Comparison of ENCODE assay signal across 27 cellular contexts in the genomic region with DNA sequence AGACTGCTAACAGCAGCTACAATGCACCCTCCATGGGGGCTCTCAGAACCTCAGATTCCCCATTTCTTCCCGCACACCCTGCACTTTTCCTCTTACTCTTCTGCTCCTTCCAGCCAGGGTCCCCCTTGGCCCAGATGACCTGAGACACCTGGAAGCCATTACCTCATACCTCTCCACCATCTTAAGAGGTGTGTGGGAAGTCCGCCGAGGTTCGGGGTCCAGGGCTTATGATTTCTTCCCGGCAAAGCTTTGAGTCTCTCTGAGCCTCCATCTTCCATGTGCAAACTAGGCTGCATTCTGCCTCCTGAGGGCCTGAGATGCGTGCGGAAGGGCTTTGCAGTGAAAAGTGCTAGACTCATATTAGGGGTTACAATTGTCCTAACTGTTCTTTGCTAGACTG. TPM values are rescaled to one million over a fixed set of nuclear protein-coding genes. Genes with fewer than 3 reads are reported as not detected.
A peak's percentile ranks its signal among the peaks of the same experiment; 100 is the strongest.
DNase-seq lines count a peak whose midpoint lies in the region; ATAC-seq, FAIRE-seq and TF ChIP-seq lines count a peak whose summit lies in the region.
"Had no signal": no experiment of that assay in that cellular context is flagged by ENCODE, and none has a peak within 500 bp of the region (broad histone marks: within the 10 kb centered on the region; RNA-seq: fewer than 3 reads in every experiment).

No MANE protein-coding gene starts in this region.

- H3K4me2 ChIP-seq in GM23338 = no peak overlapping the region
- H3K4me2 ChIP-seq in H1 (ENCODE audit: insufficient read depth in 1 of 2, low read depth in 2 of 2, low read length in 2 of 2) = no peak overlapping the region
- H3K4me2 ChIP-seq: A549; BLaER1 treated with 17β-estradiol and CSF1 and Interleukin-3, amounts not matched to agents 10 nM and 100 nM had no signal

- H3K23me2 ChIP-seq in H1 (ENCODE audit: low read depth, low read length) = peaks cover 6% of the 10 kb centered on the region; the same call in 1 of the 2 replicates

- TF ChIP-seq CTCF in GM23338 (conservative IDR thresholded peaks at IDR 0.05; ENCODE audit: low read depth in 2 of 2) = no peak
- TF ChIP-seq CTCF in H1 (IDR thresholded peaks at IDR 0.05; ENCODE audit: control extremely low read depth in 1 of 3, insufficient read depth in 1 of 3, low read depth in 1 of 3, low read length in 3 of 3) = no peak

- H3K27ac Mint-ChIP-seq in GM23338 = no peak overlapping the region
- H3K27ac Mint-ChIP-seq: CD14-positive monocyte; CD4-positive, alpha-beta T cell; H9 had no signal

- H4K8ac ChIP-seq in H1 (ENCODE audit: extremely low read depth, insufficient read depth, low read length) = no peak overlapping the region

- no peak overlapping the region for H3K4me3 Mint-ChIP-seq in GM23338
- H3K4me3 Mint-ChIP-seq: CD4-positive, alpha-beta T cell; CD8-positive, alpha-beta memory T cell had no signal

- H3K9me3 Mint-ChIP-seq in GM23338 = no peaks in the 10 kb centered on the region
- H3K9me3 Mint-ChIP-seq: CD4-positive, alpha-beta T cell had no signal

- H3K23ac ChIP-seq in H1 (ENCODE audit: insufficient read length) = no peak overlapping the region

- peaks cover 20% of the 10 kb centered on the region for H3K4me1 Mint-ChIP-seq in GM23338

- DNase-seq in GM23338 (ENCODE audit: low spot score) = peak; percentile 22
- DNase-seq in H1 (ENCODE audit: low read depth in 1 of 2, low spot score in 2 of 2) = no peak
- DNase-seq in iPS-NIHi11 (ENCODE audit: low spot score) = peak; percentile 46
- peak; percentile 51 for DNase-seq in posterior vena cava (ENCODE audit: low spot score)
- DNase-seq in DMS53 treated with DMSO at 0.1 percent for 48 hours (lab: John Stamatoyannopoulos, UW; ENCODE audit: unreplicated experiment) = no peak
- DNase-seq in activated effector memory CD4-positive, alpha-beta T cell treated with Interleukin-2 at 50 U/mL for 16 hours = no peak
- DNase-seq: ACHN; AML-193; BE2C; CD4-positive, alpha-beta T cell; CD8-positive, alpha-beta memory T cell; DMS 273 treated with DMSO at 0.1 percent for 48 hours; DMS79 treated with DMSO at 0.1 percent for 48 hours; GF-D8; GOT3; H9 had no signal

- H3K27ac ChIP-seq in GM23338 (ENCODE audit: low read depth) (no peak overlapping the region), H1 (ENCODE audit: low read depth, low read length) (no peak overlapping the region)
- H3K27ac ChIP-seq: 22Rv1; A549; BLaER1 treated with 17β-estradiol and CSF1 and Interleukin-3, amounts not matched to agents 10 nM and 100 nM had no signal

- H2BK20ac ChIP-seq in H1 (ENCODE audit: low read length) = no peak overlapping the region

- no peaks in the 10 kb centered on the region; the same call in 1 of the 2 replicates for H3K36me3 ChIP-seq in GM23338 (ENCODE audit: insufficient read depth)
- H3K36me3 ChIP-seq in H1 (ENCODE audit: control insufficient read depth in 2 of 4, insufficient read depth in 4 of 4, low read length in 3 of 4) = no peaks in the 10 kb centered on the region
- H3K36me3 ChIP-seq: BE2C; BLaER1 treated with 17β-estradiol and CSF1 and Interleukin-3, amounts not matched to agents 10 nM and 100 nM had no signal

- no peak overlapping the region for H2BK15ac ChIP-seq in H1 (ENCODE audit: low read length)

- intact Hi-C loops in posterior vena cava (cut with DNase I) = no loop called here

- H3K27me3 ChIP-seq in GM23338 (ENCODE audit: insufficient read depth) (peaks cover 68% of the 10 kb centered on the region), H1 (replicated peaks in 1 of 4; ENCODE audit: control insufficient read depth in 3 of 4, extremely low read depth in 1 of 4, insufficient read depth in 3 of 4, low read length in 3 of 4) (peaks cover 44 to 67% (median 57%) of the 10 kb centered on the region in 4 experiments)

- H2BK12ac ChIP-seq in H1 (ENCODE audit: low read depth, low read length) = no peak overlapping the region

- no peak for TF ChIP-seq RAD21 in H1 (IDR thresholded peaks at IDR 0.05 in 1 of 2, conservative IDR thresholded peaks at IDR 0.05 in 1 of 2; ENCODE audit: low read depth in 2 of 2, low read length in 2 of 2)

- H2BK5ac ChIP-seq in H1 (ENCODE audit: low read depth, low read length) = no peak overlapping the region

- H3K18ac ChIP-seq in H1 (ENCODE audit: extremely low read depth, low read length) = no peak overlapping the region; the same call in 1 of the 2 replicates

- no peak overlapping the region for H3K9ac ChIP-seq in H1 (replicated peaks in 1 of 4; ENCODE audit: extremely low read depth in 1 of 4, low read depth in 3 of 4, low read length in 3 of 4)
- H3K9ac ChIP-seq: BLaER1 treated with 17β-estradiol and CSF1 and Interleukin-3, amounts not matched to agents 10 nM and 100 nM had no signal

- no peak overlapping the region for H2AK5ac ChIP-seq in H1 (ENCODE audit: low read depth, low read length)

- H2BK120ac ChIP-seq in H1 (replicated peaks; ENCODE audit: low read depth, low read length) = no peak overlapping the region

- H3K9me3 ChIP-seq in H1 (ENCODE audit: insufficient read depth in 2 of 2, low read depth in 1 of 2, low read length in 1 of 2) = no peaks in the 10 kb centered on the region
- H3K9me3 ChIP-seq: A549; BE2C; BLaER1 treated with 17β-estradiol and CSF1 and Interleukin-3, amounts not matched to agents 10 nM and 100 nM had no signal

- POLR2A ChIA-PET in H1 (lab: Charles Lee; ENCODE audit: partially characterized antibody) = interaction anchor here (1.3 kb wide), 1 partner anchor 8 kb away, joined by 4 read pairs; no protein-coding TSS in a partner anchor

- peaks cover 57% of the 10 kb centered on the region for H3K27me3 Mint-ChIP-seq in GM23338 (ENCODE audit: insufficient read depth, low read depth, poor library complexity)

- H3K79me1 ChIP-seq in H1 (ENCODE audit: low read depth, low read length) = no peaks in the 10 kb centered on the region

- WGBS in H1 (ENCODE audit: extremely low coverage in 1 of 2, insufficient coverage in 1 of 2, insufficient read length in 1 of 2, insufficient replicate concordance in 2 of 2, low coverage in 1 of 2, low lambda C conversion rate in 2 of 2, missing lambda C conversion rate in 1 of 2), 2 experiments = 75% methylated on average over 7 of the region's 7 CpGs; no CpG with 5 or more reads in 1 of the 2 experiments

- H3K36me3 Mint-ChIP-seq in GM23338 (ENCODE audit: low read depth) = no peaks in the 10 kb centered on the region
- H3K36me3 Mint-ChIP-seq: CD8-positive, alpha-beta memory T cell had no signal

- no peak for TF ChIP-seq POLR2A in H1 (IDR thresholded peaks at IDR 0.05; ENCODE audit: control extremely low read depth in 1 of 2, low read depth in 2 of 2, low read length in 2 of 2)

- H3K4me3 ChIP-seq in GM23338 (no peak overlapping the region), H1 (ENCODE audit: extremely low read depth in 1 of 4, insufficient read depth in 2 of 4, low read depth in 3 of 4, low read length in 4 of 4) (no peak overlapping the region)
- H3K4me3 ChIP-seq: A549; BLaER1 treated with 17β-estradiol and CSF1 and Interleukin-3, amounts not matched to agents 10 nM and 100 nM had no signal

- H3K56ac ChIP-seq in H1 (replicated peaks; ENCODE audit: insufficient read length, low read depth, low read length) = no peak overlapping the region

- H2AFZ ChIP-seq in GM23338 (no peak overlapping the region), H1 (ENCODE audit: low read length) (no peak overlapping the region)

- H3K14ac ChIP-seq in H1 (ENCODE audit: insufficient read length) = no peak overlapping the region

- H4K5ac ChIP-seq in H1 (ENCODE audit: insufficient read length, low read depth, low read length) = no peak overlapping the region

- FAIRE-seq in H1 (lab: Jason Lieb, UNC) = no peak
- FAIRE-seq: A549, D721Med, GM12891, GM18507 had no signal

- ATAC-seq in GM23338 = peak; percentile 21
- no peak for ATAC-seq in GM19397 (IDR thresholded peaks at IDR 0.05; ENCODE audit: unreplicated experiment)
- ATAC-seq in GM18511 (IDR thresholded peaks at IDR 0.05; ENCODE audit: unreplicated experiment) = no peak
- ATAC-seq: A549, HCT116 had no signal

- no peak overlapping the region for H3K4ac ChIP-seq in H1 (replicated peaks; ENCODE audit: insufficient read length, low read depth, low read length)

- H4K20me1 ChIP-seq in GM23338 (replicated peaks; ENCODE audit: insufficient read depth) (peaks cover 7% of the 10 kb centered on the region; the same call in 1 of the 2 replicates), H1 (replicated peaks in 1 of 2; ENCODE audit: control insufficient read depth in 1 of 2, insufficient read depth in 2 of 2, low read length in 2 of 2) (peaks cover 7 to 11% of the 10 kb centered on the region in 2 experiments)

- no peak overlapping the region for H4K91ac ChIP-seq in H1 (replicated peaks; ENCODE audit: insufficient read length, low read length)

- H3K79me2 ChIP-seq in GM23338 (replicated peaks; ENCODE audit: insufficient read depth) (no peaks in the 10 kb centered on the region), H1 (ENCODE audit: control insufficient read depth in 1 of 2, insufficient read depth in 2 of 2, low read length in 2 of 2) (no peaks in the 10 kb centered on the region)

- no peak for TF ChIP-seq EP300 in H1 (IDR thresholded peaks at IDR 0.05; ENCODE audit: borderline replicate concordance in 1 of 2, low read depth in 2 of 2, low read length in 2 of 2)

- peaks cover 16% of the 10 kb centered on the region; the same call in 1 of the 2 replicates for H3K4me1 ChIP-seq in GM23338 (ENCODE audit: insufficient read depth)
- peaks cover 4 to 15% (median 10%) of the 10 kb centered on the region in 4 experiments for H3K4me1 ChIP-seq in H1 (replicated peaks in 1 of 4; ENCODE audit: control insufficient read depth in 3 of 4, insufficient read depth in 4 of 4, low read length in 3 of 4)
- H3K4me1 ChIP-seq: BE2C had no signal

- CTCF ChIA-PET in H1 (lab: Charles Lee; ENCODE audit: partially characterized antibody) = interaction anchor here (1.3 to 6.6 kb wide), 4 partner anchors 12 to 66 kb away, joined by 3 to 38 read pairs (median 5); no protein-coding TSS in a partner anchor

- peaks cover 11% of the 10 kb centered on the region; the same call in 1 of the 2 replicates for H3F3A ChIP-seq in GM23338 (replicated peaks; ENCODE audit: low read depth)

- no peaks in the 10 kb centered on the region for H3K9me2 ChIP-seq in GM23338 (ENCODE audit: insufficient read depth)

TF ChIP-seq in H1, 55 proteins besides CTCF, POLR2A, EP300 and RAD21 (continues in another document):
- peak; percentile 64 for TF ChIP-seq YY1 (IDR thresholded peaks at IDR 0.05; ENCODE audit: low read depth, low read length)

RNA-seq across cellular contexts. Expression of gene GSC, which starts 5.3 kb away (rescaled TPM):
- total RNA-seq in GM23338 (2014; rRNA removed; shearing (Covaris generic)) = 0.97 TPM in 1 of 2 replicates, not detected in the other
- 0.27 and 0.35 TPM in 2 replicates for polyA plus RNA-seq in GM23338 (2016; fragmentation: Nextera tagmentation; extraction: Ambion mirVana)
- total RNA-seq in H1 (2021; fragmentation: NEBNext Ultra II Directional; extraction: Animal tissue kit (Norgen Biotek cat#: 25700)) = 0.34 and 0.54 TPM in 2 replicates
- 0.17 and 0.25 TPM in 2 replicates for polyA plus RNA-seq in H1 (2011; rRNA removed)
- 0.19 TPM for polyA plus RNA-seq in H1 (2011; cell fraction: cytosol; rRNA removed)
- polyA plus RNA-seq in H1 (2011; cell fraction: nucleus; rRNA removed) = 0.20 TPM
- polyA plus RNA-seq in H1 (2012, experiment 1 of 2) = 0.13 to 0.19 TPM (median 0.19 TPM) in 3 of 4 replicates, not detected in the other
- not detected for polyA plus RNA-seq in H1 (2012, experiment 2 of 2)
- polyA plus RNA-seq in H1 (2013, experiment 1 of 2) = not detected
- polyA plus RNA-seq in H1 (2013, experiment 2 of 2) = 0.11 TPM
- not detected in 2 replicates for polyA minus RNA-seq in H1 (2011; rRNA and poly(A)+ RNA removed)
- not detected for polyA minus RNA-seq in H1 (2011; cell fraction: cytosol; rRNA and poly(A)+ RNA removed)
- 0.50 TPM for polyA minus RNA-seq in H1 (2011; cell fraction: nucleus; rRNA and poly(A)+ RNA removed)
- under 1 TPM; 0.76 to 0.97 TPM for total RNA-seq in posterior vena cava
- total RNA-seq: CD4-positive, alpha-beta T cell; CD8-positive, alpha-beta memory T cell; G401; H9 had no signal
- polyA plus RNA-seq: CD14-positive monocyte had no signal

Comparison
In these comparisons a context has a peak if more than half of its experiments do, and no peak if none do; other contexts are left out.
1. DNase-seq: peak in GM23338 (single experiment), iPS-NIHi11 (single experiment) and posterior vena cava (single experiment); none in H1 (0 of 2), DMS53 treated with DMSO at 0.1 percent for 48 hours (single experiment) and activated effector memory CD4-positive, alpha-beta T cell treated with Interleukin-2 at 50 U/mL for 16 hours (single experiment).